In genomic region chr15:75170711-75171341, GRCh38 we compare ENCODE assay signal across 12 cellular contexts. TPM values are rescaled to one million over a fixed set of nuclear protein-coding genes. Genes with fewer than 3 reads are reported as not detected.
DNase-seq lines count a peak whose midpoint lies in the region; ATAC-seq and TF ChIP-seq lines count a peak whose summit lies in the region.
"Had no signal": no experiment of that assay in that cellular context is flagged by ENCODE, and none has a peak within 500 bp of the region (broad histone marks: within the 10 kb centered on the region; RNA-seq: fewer than 3 reads in every experiment).

No MANE protein-coding gene starts in this region.

- peaks cover 44% of the 10 kb centered on the region for H3K4me1 Mint-ChIP-seq in T-helper 1 cell treated with Interleukin-12 subunit alpha and Interleukin-12 subunit beta and Interleukin-4 antibody, amounts not matched to agents 30 μg/mL and 1 μg/mL, for 36 hours (ENCODE audit: low read depth)

- no peaks in the 10 kb centered on the region for H3K36me3 ChIP-seq in brain microvascular endothelial cell (replicated peaks)
- no peaks in the 10 kb centered on the region for H3K36me3 ChIP-seq in osteoblast (ENCODE audit: insufficient read depth, low read length)
- H3K36me3 ChIP-seq: colonic mucosa had no signal

- H3K27ac ChIP-seq in brain microvascular endothelial cell, result peak overlapping the region; percentile 0
- peak overlapping the region; percentile 47 for H3K27ac ChIP-seq in osteoblast (ENCODE audit: low read depth, low read length)
- H3K27ac ChIP-seq: colonic mucosa had no signal

- no peak for TF ChIP-seq CTCF in brain microvascular endothelial cell (IDR thresholded peaks at IDR 0.05; ENCODE audit: low read depth, low read length, missing control alignments)
- TF ChIP-seq CTCF in osteoblast (IDR thresholded peaks at IDR 0.05; ENCODE audit: extremely low read depth, low read depth, low read length), result no peak

- peaks cover 12% of the 10 kb centered on the region for H3K9me3 Mint-ChIP-seq in T-helper 1 cell treated with Interleukin-12 subunit alpha and Interleukin-12 subunit beta and Interleukin-4 antibody, amounts not matched to agents 30 μg/mL and 1 μg/mL, for 36 hours

- H3K4me3 ChIP-seq in brain microvascular endothelial cell (ENCODE audit: low read depth, low read length) (no peak overlapping the region), osteoblast (ENCODE audit: insufficient read depth, low read length) (no peak overlapping the region)
- H3K4me3 ChIP-seq: A549, colonic mucosa had no signal

- H3K4me2 ChIP-seq in osteoblast (ENCODE audit: insufficient read depth, low read length), result peak overlapping the region; percentile 32
- H3K4me2 ChIP-seq: A549 had no signal

- H3K4me1 ChIP-seq in osteoblast (ENCODE audit: insufficient read depth, low read length), result peaks cover 24% of the 10 kb centered on the region
- H3K4me1 ChIP-seq: colonic mucosa had no signal

- DNase-seq in T-helper 1 cell (no peak), NCI-H510A (lab: John Stamatoyannopoulos, UW) (peak; percentile 30), brain microvascular endothelial cell (no peak), osteoblast (ENCODE audit: insufficient read length, low spot score, missing footprints) (no peak), CD1c-positive myeloid dendritic cell (ENCODE audit: extremely low spot score) (no peak)
- no peak for DNase-seq in stimulated activated CD4-positive, alpha-beta T cell treated with anti-CD3 and anti-CD28 coated beads, Interleukin-4, amount 100 ng/mL, for 4 hours
- DNase-seq: colonic mucosa, NCI-H146, nucleus accumbens had no signal

- H3K27me3 ChIP-seq in brain microvascular endothelial cell (replicated peaks), result no peaks in the 10 kb centered on the region
- H3K27me3 ChIP-seq in osteoblast (ENCODE audit: insufficient read depth, low read length), result no peaks in the 10 kb centered on the region
- H3K27me3 ChIP-seq: colonic mucosa had no signal

- H3K4me3 Mint-ChIP-seq in T-helper 1 cell treated with Interleukin-12 subunit alpha and Interleukin-12 subunit beta and Interleukin-4 antibody, amounts not matched to agents 30 μg/mL and 1 μg/mL, for 36 hours, result peak overlapping the region; percentile 49

- H3K27me3 Mint-ChIP-seq in T-helper 1 cell treated with Interleukin-12 subunit alpha and Interleukin-12 subunit beta and Interleukin-4 antibody, amounts not matched to agents 30 μg/mL and 1 μg/mL, for 36 hours (ENCODE audit: low read depth), result peaks cover 5% of the 10 kb centered on the region

- H3K36me3 Mint-ChIP-seq in T-helper 1 cell treated with Interleukin-12 subunit alpha and Interleukin-12 subunit beta and Interleukin-4 antibody, amounts not matched to agents 30 μg/mL and 1 μg/mL, for 36 hours (ENCODE audit: low read depth), result peaks cover 16% of the 10 kb centered on the region

- no peaks in the 10 kb centered on the region for H4K20me1 ChIP-seq in osteoblast (ENCODE audit: insufficient read depth, low read length)

- no peak overlapping the region for H2AFZ ChIP-seq in osteoblast (ENCODE audit: low read length)

- in situ Hi-C loops in brain microvascular endothelial cell (cut with HindIII; ENCODE audit: low pct_ligation_motif_present, low sequenced_read_pairs), result no loop called here

- peak overlapping the region; percentile 71 for H3K27ac Mint-ChIP-seq in T-helper 1 cell treated with Interleukin-12 subunit alpha and Interleukin-12 subunit beta and Interleukin-4 antibody, amounts not matched to agents 30 μg/mL and 1 μg/mL, for 36 hours

- no peaks in the 10 kb centered on the region for H3K9me3 ChIP-seq in osteoblast (ENCODE audit: low read depth, low read length)
- H3K9me3 ChIP-seq: colonic mucosa had no signal

- ATAC-seq in GM18868 (IDR thresholded peaks at IDR 0.05; ENCODE audit: unreplicated experiment), result no peak

- no peaks in the 10 kb centered on the region for H3K79me2 ChIP-seq in osteoblast (ENCODE audit: insufficient read depth, low read length)

RNA-seq across cellular contexts. Expression of gene C15orf39, which starts 30.9 kb away (rescaled TPM):
- 4.7 and 6.5 TPM in 2 replicates for total RNA-seq in osteoblast
